18 cellular contexts compared by ENCODE assay signal in genomic region chr9:15018238-15018637, GRCh38.
"Had no signal": no experiment of that assay in that cellular context is flagged by ENCODE, and none has a peak within 500 bp of the region (broad histone marks: within the 10 kb centered on the region; RNA-seq: fewer than 3 reads in every experiment).

No MANE protein-coding gene starts in this region.

- H3K27me3 ChIP-seq: tibial nerve, vagina had no signal

- ATAC-seq: activated T-cell treated with anti-CD3 and anti-CD28 coated beads, Interleukin-2, amount 50 U/mL, for 72 hours had no signal

- H3K9me3 Mint-ChIP-seq: activated T-cell treated with anti-CD3 and anti-CD28 coated beads, Interleukin-2, amount 50 U/mL, for 72 hours; nephron progenitor cell had no signal

- H3K36me3 ChIP-seq: vagina, WERI-Rb-1 had no signal

- H3K4me3 ChIP-seq: lung, tibial nerve, vagina had no signal

- DNase-seq: activated CD4-positive, alpha-beta T cell treated with anti-CD3 and anti-CD28 coated beads, Interleukin-2, amount 50 U/mL, for 4 hours; activated gamma-delta T cell treated with Interleukin-2 at 50 U/mL for 16 hours; activated T-cell treated with anti-CD3 and anti-CD28 coated beads, Interleukin-2, amount 50 U/mL, for 72 hours; dermis blood vessel endothelial cell; effector memory CD4-positive, alpha-beta T cell; hypothalamus; midbrain; nephron progenitor cell; stimulated activated CD4-positive, alpha-beta T cell treated with anti-CD3 and anti-CD28 coated beads, Interleukin-12 subunit alpha, Interleukin-12 subunit beta, amount 100 ng/mL, for 4 hours; stimulated activated CD4-positive, alpha-beta T cell treated with anti-CD3 and anti-CD28 coated beads, Interleukin-1b, Interleukin-23, amount 100 ng/mL, for 48 hours; stimulated activated naive CD4-positive, alpha-beta T cell treated with Interleukin-2 at 50 U/mL for 16 hours; substantia nigra; T-helper 2 cell; WERI-Rb-1 had no signal

- H3K4me1 ChIP-seq: tibial nerve, vagina had no signal

- H3K27ac Mint-ChIP-seq: activated naive CD8-positive, alpha-beta T cell; activated T-cell treated with anti-CD3 and anti-CD28 coated beads, Interleukin-2, amount 50 U/mL, for 72 hours; nephron progenitor cell had no signal

- H3K9me3 ChIP-seq: tibial nerve, vagina had no signal

- H3K27ac ChIP-seq: tibial nerve, vagina, WERI-Rb-1 had no signal

- H3K4me3 Mint-ChIP-seq: activated naive CD8-positive, alpha-beta T cell; activated T-cell treated with anti-CD3 and anti-CD28 coated beads, Interleukin-2, amount 50 U/mL, for 72 hours; nephron progenitor cell had no signal
